In the genomic region with DNA sequence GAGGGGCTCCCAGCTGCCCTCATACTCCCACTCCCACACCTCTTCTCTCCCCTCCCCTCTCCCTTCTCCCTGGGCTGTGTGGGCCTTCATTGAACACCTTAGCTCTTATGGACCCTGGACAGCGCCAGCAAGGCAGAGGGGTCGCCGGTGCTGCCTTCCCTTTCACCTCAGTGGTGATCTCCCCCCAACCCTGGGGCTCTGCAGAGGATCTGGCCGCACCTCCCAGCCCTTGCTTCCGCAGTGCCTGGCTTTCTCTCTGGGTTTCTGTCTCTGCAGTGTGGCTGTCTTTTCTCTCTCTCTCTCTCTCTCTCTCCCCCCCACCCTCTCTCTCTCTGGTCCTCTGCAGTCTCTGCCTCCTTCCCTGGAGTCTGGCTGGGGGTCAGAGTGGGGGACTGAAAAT, we compare ENCODE assay signal across 1 cellular context.
TF ChIP-seq lines count a peak whose summit lies in the region.

No MANE protein-coding gene starts in this region.

TF ChIP-seq in H1, 55 proteins besides CTCF, POLR2A, EP300 and RAD21:
- TF ChIP-seq SRF (IDR thresholded peaks at IDR 0.05; ENCODE audit: low read depth, low read length) (no peak), SIN3A (conservative IDR thresholded peaks at IDR 0.05 in 1 of 2, IDR thresholded peaks at IDR 0.05 in 1 of 2; ENCODE audit: low read depth in 1 of 2, low read length in 2 of 2) (peak; percentile 51 to 93; a peak in 3 of 4 replicates)
TF ChIP-seq in H1: peak in this region for 1.
